27 cellular contexts compared by ENCODE assay signal in genomic region chr1:229784834-229785233, GRCh38.
"Had no signal": no experiment of that assay in that cellular context is flagged by ENCODE, and none has a peak within 500 bp of the region (broad histone marks: within the 10 kb centered on the region; RNA-seq: fewer than 3 reads in every experiment).

No MANE protein-coding gene starts in this region.

- H3K4me3 Mint-ChIP-seq: activated CD4-positive, alpha-beta memory T cell treated with anti-CD3 and anti-CD28 coated beads, Interleukin-2, amount 10 ng/mL, durations not matched to agents 7 days and 5 days; activated naive CD8-positive, alpha-beta T cell treated with anti-CD3 and anti-CD28 coated beads, Interleukin-2, amount 10 ng/mL, durations not matched to agents 7 days and 5 days had no signal

- H3K27ac ChIP-seq: adrenal gland, Peyer's patch, RWPE1, SJCRH30, VCaP had no signal

- H3K4me3 ChIP-seq: adrenal gland, Peyer's patch, SJCRH30 had no signal

- H3K36me3 Mint-ChIP-seq: activated naive CD8-positive, alpha-beta T cell treated with anti-CD3 and anti-CD28 coated beads, Interleukin-2, amount 10 ng/mL, durations not matched to agents 7 days and 5 days had no signal

- H3K4me2 ChIP-seq: SK-N-SH had no signal

- H3K4me1 ChIP-seq: adrenal gland, Peyer's patch, SJCRH30 had no signal

- DNase-seq: activated CD4-positive, alpha-beta memory T cell treated with anti-CD3 and anti-CD28 coated beads, Interleukin-2, amount 10 ng/mL, durations not matched to agents 7 days and 5 days; activated CD4-positive, alpha-beta T cell treated with anti-CD3 and anti-CD28 coated beads, Interleukin-2, amount 50 U/mL, for 1 hour; activated CD4-positive, CD25-positive, alpha-beta regulatory T cell; activated naive CD4-positive, alpha-beta T cell treated with anti-CD3 and anti-CD28 coated beads, Interleukin-2, amount 50 U/mL, for 16 hours; activated naive CD8-positive, alpha-beta T cell treated with anti-CD3 and anti-CD28 coated beads, Interleukin-2, amount 10 ng/mL, durations not matched to agents 7 days and 5 days; activated T-cell treated with anti-CD3 and anti-CD28 coated beads for 4 hours; activated T-cell treated with anti-CD3 and anti-CD28 coated beads, Interleukin-2, amount 50 U/mL, for 48 hours; adrenal gland; anterior cingulate cortex; central memory CD4-positive, alpha-beta T cell; Kasumi-1; NCI-H1105 treated with DMSO at 0.1 percent for 48 hours; NCI-H1436 treated with DMSO at 0.1 percent for 48 hours; NCI-H187; NCI-H2081; NCI-H510A treated with DMSO at 0.1 percent for 48 hours; NCI-H69; NK-92 treated with Interleukin-12 subunit alpha and Interleukin-12 subunit beta, amount 100 ng/mL, for 24 hours; OCI-M1; Peyer's patch; Right ventricle myocardium superior; SJCRH30; SK-N-SH; T-helper 1 cell had no signal

- H3K9me3 ChIP-seq: adrenal gland, Peyer's patch, SK-N-SH had no signal

- H3K9ac ChIP-seq: SK-N-SH had no signal

- H3K4me1 Mint-ChIP-seq: activated CD4-positive, alpha-beta memory T cell treated with anti-CD3 and anti-CD28 coated beads, Interleukin-2, amount 10 ng/mL, durations not matched to agents 7 days and 5 days; activated naive CD8-positive, alpha-beta T cell treated with anti-CD3 and anti-CD28 coated beads, Interleukin-2, amount 10 ng/mL, durations not matched to agents 7 days and 5 days had no signal

- H3K27me3 ChIP-seq: adrenal gland, Peyer's patch, SJCRH30 had no signal

- H3K36me3 ChIP-seq: adrenal gland, Peyer's patch, SJCRH30 had no signal

- H3K27ac Mint-ChIP-seq: activated CD4-positive, alpha-beta memory T cell treated with anti-CD3 and anti-CD28 coated beads, Interleukin-2, amount 10 ng/mL, durations not matched to agents 7 days and 5 days; activated naive CD8-positive, alpha-beta T cell treated with anti-CD3 and anti-CD28 coated beads, Interleukin-2, amount 10 ng/mL, durations not matched to agents 7 days and 5 days had no signal

- FAIRE-seq: bronchial epithelial cell had no signal
